8 cellular contexts compared by ENCODE assay signal in genomic region chr19:38736413-38737280, GRCh38. TPM values are rescaled to one million over a fixed set of nuclear protein-coding genes. Genes with fewer than 3 reads are reported as not detected.
DNase-seq lines count a peak whose midpoint lies in the region; ATAC-seq and TF ChIP-seq lines count a peak whose summit lies in the region.

No MANE protein-coding gene starts in this region.

- peak overlapping the region; percentile 58 to 76 (median 65) for H3K4me3 Mint-ChIP-seq in immature natural killer cell

- H3K27me3 ChIP-seq in SJSA1 (replicated peaks) (no peaks in the 10 kb centered on the region), adrenal gland (no peaks in the 10 kb centered on the region)

- no peak for TF ChIP-seq POLR2A in adrenal gland (IDR thresholded peaks at IDR 0.05)

- H3K9me3 ChIP-seq in SJSA1 (replicated peaks) (no peaks in the 10 kb centered on the region), adrenal gland (replicated peaks in 1 of 3) (no peaks in the 10 kb centered on the region)

- peaks cover 12% of the 10 kb centered on the region for H3K4me1 ChIP-seq in SJSA1 (replicated peaks)
- peaks cover 2 to 16% of the 10 kb centered on the region in 2 donors for H3K4me1 ChIP-seq in adrenal gland (replicated peaks in 1 of 2)

- H3K27ac ChIP-seq in SJSA1 (no peak overlapping the region), adrenal gland (peak overlapping the region in 3 of 5 donors; percentile 32 to 85 (median 54))

- TF ChIP-seq CTCF in adrenal gland (IDR thresholded peaks at IDR 0.05) = no peak

- ATAC-seq in GM21360 (IDR thresholded peaks at IDR 0.05; ENCODE audit: unreplicated experiment) (no peak), GM19397 (IDR thresholded peaks at IDR 0.05; ENCODE audit: unreplicated experiment) (no peak)

- peaks cover 14 to 29% (median 17%) of the 10 kb centered on the region in 3 donors for H3K27me3 Mint-ChIP-seq in immature natural killer cell (ENCODE audit: low read depth in 3 of 3)

- WGBS in adrenal gland, 4 donors = 5 to 15% (median 11%) methylated on average over 15 to 36 of the region's 36 CpGs

- peaks cover 0 to 5% (median 0%) of the 10 kb centered on the region in 3 donors for H3K36me3 Mint-ChIP-seq in immature natural killer cell

- DNase-seq in NCI-H526 (lab: John Stamatoyannopoulos, UW) = peak; percentile 60 to 89
- no peak for DNase-seq in NCI-H526 treated with DMSO at 0.1 percent for 48 hours (lab: John Stamatoyannopoulos, UW)
- DNase-seq in SJSA1 (ENCODE audit: low read depth in 1 of 2, low spot score in 2 of 2) = no peak
- DNase-seq in adrenal gland = peak; percentile 46 to 78 (median 57)
- peak; percentile 27 to 51 (median 41) for DNase-seq in immature natural killer cell
- peak in 2 of 3 donors; percentile 40 to 53 for DNase-seq in stimulated activated CD4-positive, alpha-beta T cell treated with anti-CD3 and anti-CD28 coated beads, TNF-alpha, amount 100 ng/mL, for 1 hour (ENCODE audit: low read depth in 3 of 3, low spot score in 1 of 3)

- H3K27ac Mint-ChIP-seq in immature natural killer cell = peak overlapping the region in 4 of 6 donors; percentile 65 to 76 (median 68)

- H3K9me3 Mint-ChIP-seq in immature natural killer cell = peaks cover 0 to 2% (median 0%) of the 10 kb centered on the region in 6 donors

- H3K4me3 ChIP-seq in SJSA1 = peak overlapping the region; percentile 31
- H3K4me3 ChIP-seq in adrenal gland = peak overlapping the region in 1 of 4 donors; percentile 45

- intact Hi-C loops in adrenal gland (cut with DNase I) = loop anchor here in 1 of 2 donors (10.0 kb wide), 1 partner anchor 108 kb away; the partner anchor contains the start of gene HNRNPL

- peaks cover 61 to 66% of the 10 kb centered on the region in 2 donors for H3K4me1 Mint-ChIP-seq in immature natural killer cell

- H3K36me3 ChIP-seq in SJSA1 = peaks cover 9% of the 10 kb centered on the region
- H3K36me3 ChIP-seq in adrenal gland (replicated peaks in 1 of 2) = no peaks in the 10 kb centered on the region

RNA-seq across cellular contexts. Expression of gene CAPN12, which starts 7.6 kb away (rescaled TPM):
- total RNA-seq in SJSA1 (2014; rRNA removed; shearing (Covaris generic)) = not detected in 2 replicates
- 1 to 10 TPM in 5 of 8 donors, under 1 TPM in 2, not detected in 1; 0.39 to 5.0 (median 3.7) TPM for total RNA-seq in adrenal gland
- polyA plus RNA-seq in adrenal gland = 10 to 100 TPM in 2 of 3 donors, under 1 TPM in 1; 0.68 to 23.1 (median 11.2) TPM
- polyA plus RNA-seq in immature natural killer cell = 10 to 100 TPM; 25.7 to 72.8 (median 55.1) TPM

RNA-seq across cellular contexts. Expression of gene LGALS7, which starts 36.7 kb away (rescaled TPM):
- total RNA-seq in SJSA1 (2014; rRNA removed; shearing (Covaris generic)) = not detected in 2 replicates
- total RNA-seq in adrenal gland = not detected
- not detected for polyA plus RNA-seq in adrenal gland
- polyA plus RNA-seq in immature natural killer cell = not detected

RNA-seq across cellular contexts. Expression of gene LGALS7B, which starts 52.4 kb away (rescaled TPM):
- not detected in 2 replicates for total RNA-seq in SJSA1 (2014; rRNA removed; shearing (Covaris generic))
- total RNA-seq in adrenal gland = not detected
- polyA plus RNA-seq in adrenal gland (1 to 10 TPM in 1 of 3 donors, not detected in 2; 1.0 TPM), immature natural killer cell (not detected)

Comparison
In these comparisons a context has a peak if more than half of its experiments do, and no peak if none do; other contexts are left out.
1. DNase-seq: peak in NCI-H526 (2 of 2), adrenal gland (7 of 7), immature natural killer cell (3 of 3) and stimulated activated CD4-positive, alpha-beta T cell treated with anti-CD3 and anti-CD28 coated beads, TNF-alpha, amount 100 ng/mL, for 1 hour (2 of 3); none in NCI-H526 treated with DMSO at 0.1 percent for 48 hours (single experiment) and SJSA1 (0 of 2).